ENCODE assay signal across 28 cellular contexts in genomic region chr16:80936410-80936809, GRCh38.
DNase-seq lines count a peak whose midpoint lies in the region; ATAC-seq and TF ChIP-seq lines count a peak whose summit lies in the region.
"Had no signal": no experiment of that assay in that cellular context is flagged by ENCODE, and none has a peak within 500 bp of the region (broad histone marks: within the 10 kb centered on the region; RNA-seq: fewer than 3 reads in every experiment).

No MANE protein-coding gene starts in this region.

- peak overlapping the region in 1 of 2 experiments; percentile 80; a peak in 1 of 4 replicates for H3K27ac ChIP-seq in SK-N-SH (ENCODE audit: low read depth in 2 of 2, low read length in 1 of 2)
- H3K27ac ChIP-seq: BLaER1 had no signal

- H3K9me2 ChIP-seq in SK-N-SH, result no peaks in the 10 kb centered on the region

- H3K27me3 ChIP-seq in SK-N-SH (ENCODE audit: insufficient read depth), result no peaks in the 10 kb centered on the region
- H3K27me3 ChIP-seq: BLaER1 had no signal

- no peaks in the 10 kb centered on the region for H3K9me3 ChIP-seq in SK-N-SH

- no peak overlapping the region for H2AFZ ChIP-seq in SK-N-SH (ENCODE audit: low read depth)

- no peaks in the 10 kb centered on the region for H3K36me3 ChIP-seq in SK-N-SH (replicated peaks in 1 of 2; ENCODE audit: control insufficient read depth in 1 of 2, insufficient read depth in 2 of 2, low read length in 1 of 2)
- H3K36me3 ChIP-seq: BLaER1 had no signal

- H3K4me3 ChIP-seq in SK-N-SH (ENCODE audit: low read depth in 2 of 2, low read length in 1 of 2) (no peak overlapping the region), skeletal muscle cell (ENCODE audit: low read depth, low read length) (no peak overlapping the region)
- H3K4me3 ChIP-seq: BLaER1, GM12878 had no signal

- DNase-seq in SK-N-SH (no peak), astrocyte of the hippocampus (ENCODE audit: low read depth, low spot score) (peak; percentile 67), fibroblast of peridontal ligament (ENCODE audit: extremely low read depth) (peak; percentile 26), skeletal muscle cell (ENCODE audit: low read depth) (peak; percentile 35), glomerular visceral epithelial cell (ENCODE audit: extremely low spot score) (no peak)
- DNase-seq: activated CD4-positive, alpha-beta T cell treated with anti-CD3 and anti-CD28 coated beads for 48 hours; activated naive CD4-positive, alpha-beta T cell treated with anti-CD3 and anti-CD28 coated beads for 36 hours; activated T-cell treated with anti-CD3 and anti-CD28 coated beads, Interleukin-2, amount 50 U/mL, for 72 hours; amygdala; cerebellar nuclear complex; COR-L47; effector CD4-positive, alpha-beta T cell; erythroblast; glutamatergic neuron; left cardiac atrium; mesenchymal stem cell; NCI-H1105 treated with DMSO at 0.1 percent for 48 hours; NCI-H2029 treated with DMSO at 0.1 percent for 48 hours; NCI-H446 treated with DMSO at 0.1 percent for 48 hours; OCI-M1; small intestine; stimulated activated CD4-positive, alpha-beta T cell treated with anti-CD3 and anti-CD28 coated beads, Interleukin-1b, Interleukin-23, amount 100 ng/mL, for 48 hours; trophoblast cell had no signal

- H3K4me1 ChIP-seq in SK-N-SH (ENCODE audit: control insufficient read depth in 1 of 2, insufficient read depth in 2 of 2, low read depth in 1 of 2, low read length in 1 of 2), result peaks cover 0 to 14% of the 10 kb centered on the region in 2 experiments; a peak in 2 of 4 replicates
- H3K4me1 ChIP-seq: BLaER1 had no signal

- TF ChIP-seq CTCF in SK-N-SH (IDR thresholded peaks at IDR 0.05), result no peak

- H3F3A ChIP-seq in SK-N-SH (replicated peaks; ENCODE audit: insufficient read depth), result peaks cover 26% of the 10 kb centered on the region

- ATAC-seq in SK-N-SH treated with all-trans-retinoic acid at 6 μM for 48 hours (no peak), HG03571 (IDR thresholded peaks at IDR 0.05; ENCODE audit: unreplicated experiment) (no peak), HG03565 (IDR thresholded peaks at IDR 0.05; ENCODE audit: unreplicated experiment) (no peak)
- ATAC-seq: activated T-cell treated with anti-CD3 and anti-CD28 coated beads, Interleukin-2, amount 50 U/mL, for 72 hours; GM12878; left cardiac atrium had no signal

- no peak overlapping the region for H3K4me2 ChIP-seq in SK-N-SH
- H3K4me2 ChIP-seq: BLaER1 had no signal

- WGBS in SK-N-SH (ENCODE audit: low lambda C conversion rate), result 84% methylated on average over 2 of the region's 2 CpGs

- POLR2A ChIA-PET in SK-N-SH (lab: Yijun Ruan, JAX), result no interaction called here

- TF ChIP-seq RAD21 in SK-N-SH (IDR thresholded peaks at IDR 0.05; ENCODE audit: low read length), result no peak

- no peak for TF ChIP-seq EP300 in SK-N-SH (IDR thresholded peaks at IDR 0.05; ENCODE audit: borderline replicate concordance in 1 of 2, low read depth in 1 of 2, low read length in 1 of 2)

- CTCF ChIA-PET in SK-N-SH (lab: Yijun Ruan, JAX), result interaction anchor here (1.1 kb wide), 1 partner anchor 12 kb away, joined by 3 read pairs; no protein-coding TSS in a partner anchor

- H3K79me2 ChIP-seq in SK-N-SH (ENCODE audit: insufficient read depth), result no peaks in the 10 kb centered on the region

- no peaks in the 10 kb centered on the region for H4K20me1 ChIP-seq in SK-N-SH (ENCODE audit: insufficient read depth)
- H4K20me1 ChIP-seq: BLaER1 had no signal

- no peak overlapping the region for H3K9ac ChIP-seq in SK-N-SH
- H3K9ac ChIP-seq: BLaER1 had no signal

TF ChIP-seq in SK-N-SH, 30 proteins besides CTCF, POLR2A, EP300 and RAD21:
- TF ChIP-seq JUND (IDR thresholded peaks at IDR 0.05), result no peak
- TF ChIP-seq NFIC (IDR thresholded peaks at IDR 0.05; ENCODE audit: borderline replicate concordance), result 0 out of 2 replicates have a peak, but pooled peaks have one; percentile 28
TF ChIP-seq in SK-N-SH: peak in this region for 1.

TF ChIP-seq in SK-N-SH treated with all-trans-retinoic acid at 6 μM for 48 hours, 23 proteins besides CTCF, POLR2A, EP300 and RAD21 (continues in another document):
- TF ChIP-seq ZFP3 (CRISPR knock-in tag; IDR thresholded peaks at IDR 0.05) (no peak), CSRNP3 (CRISPR knock-in tag; IDR thresholded peaks at IDR 0.05) (no peak), CSDC2 (CRISPR knock-in tag; IDR thresholded peaks at IDR 0.05) (no peak), ESRRG (CRISPR knock-in tag; IDR thresholded peaks at IDR 0.05) (no peak), ARNTL (CRISPR knock-in tag; IDR thresholded peaks at IDR 0.05; ENCODE audit: borderline replicate concordance, low read depth) (no peak), OSR1 (CRISPR knock-in tag; IDR thresholded peaks at IDR 0.05) (no peak), PATZ1 (CRISPR knock-in tag; IDR thresholded peaks at IDR 0.05; ENCODE audit: borderline replicate concordance) (no peak), TOX (CRISPR knock-in tag; IDR thresholded peaks at IDR 0.05; ENCODE audit: borderline replicate concordance) (no peak), ZNF70 (CRISPR knock-in tag; IDR thresholded peaks at IDR 0.05) (no peak), ISL1 (CRISPR knock-in tag; IDR thresholded peaks at IDR 0.05) (no peak), TSHZ2 (CRISPR knock-in tag; IDR thresholded peaks at IDR 0.05) (no peak), ZNF565 (CRISPR knock-in tag; conservative IDR thresholded peaks at IDR 0.05; ENCODE audit: low read depth) (no peak), ZNF8 (CRISPR knock-in tag; IDR thresholded peaks at IDR 0.05) (no peak), ZC3H10 (CRISPR knock-in tag; IDR thresholded peaks at IDR 0.05) (no peak), ZFP30 (CRISPR knock-in tag; IDR thresholded peaks at IDR 0.05) (no peak), SNAI2 (CRISPR knock-in tag; IDR thresholded peaks at IDR 0.05) (no peak), CREB5 (CRISPR knock-in tag; IDR thresholded peaks at IDR 0.05; ENCODE audit: low read depth) (no peak), GLIS3 (CRISPR knock-in tag; IDR thresholded peaks at IDR 0.05) (no peak)

Comparison
In these comparisons a context has a peak if more than half of its experiments do, and no peak if none do; other contexts are left out.
1. DNase-seq: peak in astrocyte of the hippocampus (single experiment), fibroblast of peridontal ligament (single experiment) and skeletal muscle cell (single experiment); none in SK-N-SH (single experiment) and glomerular visceral epithelial cell (single experiment).